ENCODE assay signal across 1 cellular context in the genomic region with DNA sequence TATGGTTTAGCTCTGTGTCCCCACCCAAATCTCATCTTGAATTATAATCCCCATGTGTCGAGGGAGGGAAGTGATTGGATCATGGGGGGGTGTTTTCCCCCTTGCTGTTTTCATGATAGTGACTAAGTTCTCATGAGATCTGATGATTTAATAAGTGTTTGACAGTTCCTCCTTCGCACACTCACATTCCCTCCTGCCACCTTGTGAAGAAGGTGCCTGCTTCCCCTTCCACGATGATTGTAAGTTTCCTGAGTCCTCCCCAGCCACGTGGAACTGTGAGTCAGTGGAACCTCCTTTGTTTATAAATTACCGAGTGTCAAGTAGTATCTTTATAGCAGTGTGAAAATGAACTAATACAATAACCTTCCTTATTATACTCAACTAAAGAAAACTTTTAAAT.
A peak's percentile ranks its signal among the peaks of the same experiment; 100 is the strongest.
TF ChIP-seq lines count a peak whose summit lies in the region.

No MANE protein-coding gene starts in this region.

TF ChIP-seq in K562, 482 proteins besides CTCF, POLR2A, EP300 and RAD21:
- TF ChIP-seq ETS2 (tag; IDR thresholded peaks at IDR 0.05; ENCODE audit: borderline replicate concordance, poor library complexity, severe bottlenecking): no peak
- no peak for TF ChIP-seq KAT8 (IDR thresholded peaks at IDR 0.05; ENCODE audit: low read depth)
- TF ChIP-seq LEF1 (IDR thresholded peaks at IDR 0.05): no peak
- no peak for TF ChIP-seq CBX2 (IDR thresholded peaks at IDR 0.05; ENCODE audit: insufficient read depth, low read length, poor library complexity, severe bottlenecking)
- TF ChIP-seq CBFA2T2 (conservative IDR thresholded peaks at IDR 0.05): no peak
- TF ChIP-seq MEIS2 (IDR thresholded peaks at IDR 0.05; ENCODE audit: partially characterized antibody): peak; percentile 2
- no peak for TF ChIP-seq TAF9B (IDR thresholded peaks at IDR 0.05; ENCODE audit: partially characterized antibody)
- no peak for TF ChIP-seq ZNF184 (CRISPR knock-in tag; IDR thresholded peaks at IDR 0.05)
- TF ChIP-seq, protein P1, sequence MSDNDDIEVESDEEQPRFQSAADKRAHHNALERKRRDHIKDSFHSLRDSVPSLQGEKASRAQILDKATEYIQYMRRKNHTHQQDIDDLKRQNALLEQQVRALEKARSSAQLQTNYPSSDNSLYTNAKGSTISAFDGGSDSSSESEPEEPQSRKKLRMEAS (CRISPR knock-in tag; IDR thresholded peaks at IDR 0.05): peak; percentile 29; the same call in 1 of the 2 replicates
- no peak for TF ChIP-seq MAZ (CRISPR knock-in tag; conservative IDR thresholded peaks at IDR 0.05 in 1 of 2, IDR thresholded peaks at IDR 0.05 in 1 of 2)
- TF ChIP-seq NR3C1 (CRISPR knock-in tag; IDR thresholded peaks at IDR 0.05): no peak
- TF ChIP-seq NBN (IDR thresholded peaks at IDR 0.05; ENCODE audit: low read depth): no peak
- TF ChIP-seq SLC30A9 (CRISPR knock-in tag; IDR thresholded peaks at IDR 0.05): no peak
- TF ChIP-seq, protein P2, sequence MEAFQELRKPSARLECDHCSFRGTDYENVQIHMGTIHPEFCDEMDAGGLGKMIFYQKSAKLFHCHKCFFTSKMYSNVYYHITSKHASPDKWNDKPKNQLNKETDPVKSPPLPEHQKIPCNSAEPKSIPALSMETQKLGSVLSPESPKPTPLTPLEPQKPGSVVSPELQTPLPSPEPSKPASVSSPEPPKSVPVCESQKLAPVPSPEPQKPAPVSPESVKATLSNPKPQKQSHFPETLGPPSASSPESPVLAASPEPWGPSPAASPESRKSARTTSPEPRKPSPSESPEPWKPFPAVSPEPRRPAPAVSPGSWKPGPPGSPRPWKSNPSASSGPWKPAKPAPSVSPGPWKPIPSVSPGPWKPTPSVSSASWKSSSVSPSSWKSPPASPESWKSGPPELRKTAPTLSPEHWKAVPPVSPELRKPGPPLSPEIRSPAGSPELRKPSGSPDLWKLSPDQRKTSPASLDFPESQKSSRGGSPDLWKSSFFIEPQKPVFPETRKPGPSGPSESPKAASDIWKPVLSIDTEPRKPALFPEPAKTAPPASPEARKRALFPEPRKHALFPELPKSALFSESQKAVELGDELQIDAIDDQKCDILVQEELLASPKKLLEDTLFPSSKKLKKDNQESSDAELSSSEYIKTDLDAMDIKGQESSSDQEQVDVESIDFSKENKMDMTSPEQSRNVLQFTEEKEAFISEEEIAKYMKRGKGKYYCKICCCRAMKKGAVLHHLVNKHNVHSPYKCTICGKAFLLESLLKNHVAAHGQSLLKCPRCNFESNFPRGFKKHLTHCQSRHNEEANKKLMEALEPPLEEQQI (IDR thresholded peaks at IDR 0.05): peak; percentile 66; the same call in 1 of the 2 replicates
